15 cellular contexts compared by ENCODE assay signal in genomic region chr4:182876006-182876405, GRCh38. TPM values are rescaled to one million over a fixed set of nuclear protein-coding genes. Genes with fewer than 3 reads are reported as not detected.
DNase-seq lines count a peak whose midpoint lies in the region; TF ChIP-seq lines count a peak whose summit lies in the region.
"Had no signal": no experiment of that assay in that cellular context is flagged by ENCODE, and none has a peak within 500 bp of the region (broad histone marks: within the 10 kb centered on the region; RNA-seq: fewer than 3 reads in every experiment).

No MANE protein-coding gene starts in this region.

- no peak overlapping the region for H3K14ac ChIP-seq in neuronal stem cell (ENCODE audit: low read length)

- H2BK12ac ChIP-seq in neuronal stem cell (ENCODE audit: low read length), result no peak overlapping the region

- intact Hi-C loops in spleen (cut with DNase I; ENCODE audit: low total_unique reads), result no loop called here

- H2AFZ ChIP-seq in neuronal stem cell (ENCODE audit: low read length), result no peak overlapping the region
- H2AFZ ChIP-seq: GM23248 had no signal

- H3K27me3 ChIP-seq in neuronal stem cell (ENCODE audit: control insufficient read depth in 3 of 3, insufficient read depth in 3 of 3, low read depth in 1 of 3, low read length in 3 of 3), result no peaks in the 10 kb centered on the region
- peaks cover 0 to 32% (median 0%) of the 10 kb centered on the region in 7 donors for H3K27me3 ChIP-seq in spleen (replicated peaks in 1 of 7)
- H3K27me3 ChIP-seq: BE2C had no signal

- no CpG with 5 or more reads among the region's 7 CpGs for WGBS in neuronal stem cell (ENCODE audit: extremely low coverage in 2 of 2, insufficient read length in 2 of 2, insufficient replicate concordance in 1 of 2), 2 donors
- WGBS in spleen, 5 donors, result 87 to 98% (median 97%) methylated on average over 7 of the region's 7 CpGs

- TF ChIP-seq CTCF in glutamatergic neuron (IDR thresholded peaks at IDR 0.05; ENCODE audit: partially characterized antibody, unreplicated experiment), result no peak
- TF ChIP-seq CTCF in spleen (IDR thresholded peaks at IDR 0.05 in 8 of 11, conservative IDR thresholded peaks at IDR 0.05 in 3 of 11), result no peak

- H3K4me2 ChIP-seq in neuronal stem cell (ENCODE audit: insufficient read depth, low read length, poor library complexity, severe bottlenecking), result no peak overlapping the region

- no peak overlapping the region for H3K4me3 Mint-ChIP-seq in glutamatergic neuron (ENCODE audit: unreplicated experiment)
- H3K4me3 Mint-ChIP-seq: CD4-positive, alpha-beta T cell had no signal

- no peak overlapping the region for H2AK5ac ChIP-seq in neuronal stem cell (ENCODE audit: low read depth, low read length)

- no peak overlapping the region for H4K8ac ChIP-seq in neuronal stem cell (ENCODE audit: low read depth, low read length)

- no peak overlapping the region for H4K91ac ChIP-seq in neuronal stem cell (ENCODE audit: low read depth, low read length, poor library complexity)

- H2BK120ac ChIP-seq in neuronal stem cell (ENCODE audit: low read depth, low read length), result no peak overlapping the region

- peaks cover 18% of the 10 kb centered on the region for H3K4me1 Mint-ChIP-seq in glutamatergic neuron (ENCODE audit: low read depth, unreplicated experiment)

- no peak overlapping the region for H2BK15ac ChIP-seq in neuronal stem cell (ENCODE audit: low read length)

- no peak for DNase-seq in glutamatergic neuron
- peak; percentile 28 for DNase-seq in mesenteric fat pad (ENCODE audit: low spot score)
- DNase-seq in neuronal stem cell (ENCODE audit: low spot score), result no peak
- DNase-seq in spleen, result peak; percentile 47
- DNase-seq in activated CD4-positive, alpha-beta T cell treated with anti-CD3 and anti-CD28 coated beads, Interleukin-2, amount 50 U/mL, for 48 hours, result no peak
- DNase-seq in RKO (ENCODE audit: low spot score), result no peak
- no peak for DNase-seq in stimulated activated CD4-positive, alpha-beta T cell treated with anti-CD3 and anti-CD28 coated beads, Interleukin-12 subunit alpha, Interleukin-12 subunit beta, amount 100 ng/mL, for 4 hours
- DNase-seq: ACHN; BE2C; C1 segment of cervical spinal cord; Caco-2; CD4-positive, alpha-beta T cell; GM23248 had no signal

- TF ChIP-seq POLR2A in spleen (IDR thresholded peaks at IDR 0.05), result no peak

- H3K27ac Mint-ChIP-seq in glutamatergic neuron (ENCODE audit: unreplicated experiment), result peak overlapping the region; percentile 2
- H3K27ac Mint-ChIP-seq: CD4-positive, alpha-beta T cell had no signal

- peaks cover 2 to 4% of the 10 kb centered on the region in 2 donors for H3K36me3 ChIP-seq in neuronal stem cell (replicated peaks in 1 of 2; ENCODE audit: control insufficient read depth in 2 of 2, insufficient read depth in 2 of 2, low read length in 2 of 2)
- peaks cover 0 to 49% (median 0%) of the 10 kb centered on the region in 6 donors for H3K36me3 ChIP-seq in spleen
- H3K36me3 ChIP-seq: BE2C had no signal

- H3K27me3 Mint-ChIP-seq in glutamatergic neuron (ENCODE audit: unreplicated experiment), result peaks cover 4% of the 10 kb centered on the region
- H3K27me3 Mint-ChIP-seq: CD4-positive, alpha-beta T cell had no signal

- H3K4ac ChIP-seq in neuronal stem cell (ENCODE audit: low read length), result no peak overlapping the region

- H3K23ac ChIP-seq in neuronal stem cell (ENCODE audit: low read depth, low read length, poor library complexity), result no peak overlapping the region

- H3K4me1 ChIP-seq in neuronal stem cell (ENCODE audit: control insufficient read depth in 2 of 2, insufficient read depth in 1 of 2, low read depth in 1 of 2, low read length in 2 of 2) (peaks cover 2 to 23% of the 10 kb centered on the region in 2 donors), spleen (peaks cover 0 to 30% (median 18%) of the 10 kb centered on the region in 6 donors)
- H3K4me1 ChIP-seq: Caco-2, HAP-1 had no signal

- no peak overlapping the region for H2BK5ac ChIP-seq in neuronal stem cell (ENCODE audit: low read length)

- peaks cover 0 to 2% of the 10 kb centered on the region in 2 donors for H3K9me3 ChIP-seq in neuronal stem cell (replicated peaks in 1 of 2; ENCODE audit: control insufficient read depth in 2 of 2, insufficient read depth in 1 of 2, low read depth in 1 of 2, low read length in 2 of 2)
- no peaks in the 10 kb centered on the region for H3K9me3 ChIP-seq in spleen
- H3K9me3 ChIP-seq: BE2C, Caco-2, HAP-1 had no signal

- H3K9me3 Mint-ChIP-seq in glutamatergic neuron (ENCODE audit: unreplicated experiment), result peaks cover 3% of the 10 kb centered on the region
- H3K9me3 Mint-ChIP-seq: CD4-positive, alpha-beta T cell had no signal

- H3K79me1 ChIP-seq in neuronal stem cell (ENCODE audit: low read depth, low read length), result no peaks in the 10 kb centered on the region

- H3K4me3 ChIP-seq in neuronal stem cell (ENCODE audit: low read length in 2 of 2), result no peak overlapping the region
- no peak overlapping the region for H3K4me3 ChIP-seq in spleen
- H3K4me3 ChIP-seq: GM23248, HAP-1 had no signal

- peak overlapping the region; percentile 21 for H3K18ac ChIP-seq in neuronal stem cell (ENCODE audit: low read length)

- H3K27ac ChIP-seq in neuronal stem cell (replicated peaks; ENCODE audit: low read length) (no peak overlapping the region), spleen (peak overlapping the region in 1 of 8 donors; percentile 17)
- H3K27ac ChIP-seq: GM23248, HL-60 had no signal

- H3K36me3 Mint-ChIP-seq in glutamatergic neuron (ENCODE audit: unreplicated experiment), result peaks cover 4% of the 10 kb centered on the region

- no peak overlapping the region for H3K9ac ChIP-seq in neuronal stem cell (ENCODE audit: low read depth, low read length, poor library complexity)
- H3K9ac ChIP-seq: GM23248 had no signal

RNA-seq across cellular contexts. Expression of gene DCTD, which starts 41.2 kb away (rescaled TPM):
- total RNA-seq in glutamatergic neuron (ENCODE audit: unreplicated experiment) (44.5 TPM), mesenteric fat pad (107 TPM), spleen (10 to 100 TPM; 63.9 to 97.2 (median 77.8) TPM)
- polyA plus RNA-seq in neuronal stem cell (2013, experiment 1 of 2), result 95.6 TPM
- polyA plus RNA-seq in neuronal stem cell (2013, experiment 2 of 2), result 95.4 TPM
- 10 to 100 TPM; 40.4 to 58.5 (median 46.8) TPM for polyA plus RNA-seq in spleen

Comparison
In these comparisons a context has a peak if more than half of its experiments do, and no peak if none do; other contexts are left out.
1. DNase-seq: peak in mesenteric fat pad (single experiment) and spleen (single experiment); none in glutamatergic neuron (single experiment), neuronal stem cell (single experiment), activated CD4-positive, alpha-beta T cell treated with anti-CD3 and anti-CD28 coated beads, Interleukin-2, amount 50 U/mL, for 48 hours (0 of 2), RKO (single experiment) and stimulated activated CD4-positive, alpha-beta T cell treated with anti-CD3 and anti-CD28 coated beads, Interleukin-12 subunit alpha, Interleukin-12 subunit beta, amount 100 ng/mL, for 4 hours (single experiment).